ENCODE assay signal across 10 cellular contexts in the genomic region with DNA sequence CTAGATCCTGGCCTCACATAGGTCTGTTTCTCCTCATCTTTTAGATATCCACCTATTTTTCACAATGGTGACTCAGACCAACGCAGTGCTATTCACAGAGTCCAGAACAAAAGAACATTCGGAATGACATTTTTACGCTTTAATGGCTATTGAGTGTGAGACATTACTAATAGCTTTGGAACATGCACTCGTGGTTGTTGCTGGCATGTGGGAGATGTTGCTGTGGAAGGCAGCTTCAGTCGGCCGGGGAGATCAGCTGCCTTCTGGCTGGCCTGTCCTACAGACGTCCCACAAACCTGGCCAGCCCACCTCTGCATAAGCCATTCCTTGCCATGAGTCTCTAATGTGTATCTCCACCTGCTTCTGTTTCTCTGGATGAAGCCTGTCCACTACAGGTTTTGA. TPM values are rescaled to one million over a fixed set of nuclear protein-coding genes. Genes with fewer than 3 reads are reported as not detected.
DNase-seq lines count a peak whose midpoint lies in the region; ATAC-seq and TF ChIP-seq lines count a peak whose summit lies in the region.
"Had no signal": no experiment of that assay in that cellular context is flagged by ENCODE, and none has a peak within 500 bp of the region (broad histone marks: within the 10 kb centered on the region; RNA-seq: fewer than 3 reads in every experiment).

No MANE protein-coding gene starts in this region.

- DNase-seq in activated CD4-positive, alpha-beta T cell treated with anti-CD3 and anti-CD28 coated beads for 36 hours: no peak
- no peak for DNase-seq in activated CD4-positive, alpha-beta T cell treated with anti-CD3 and anti-CD28 coated beads for 1 hour
- DNase-seq in SK-N-SH (no peak), fibroblast of the aortic adventitia (ENCODE audit: low read depth) (peak; percentile 97), NCI-H524 (lab: John Stamatoyannopoulos, UW) (no peak)
- no peak for DNase-seq in stimulated activated naive B cell treated with anti-CD40 and anti-IgM and Interleukin-4, amounts not matched to agents 10 μg/mL and 1 μg/mL and 100 μg/mL, for 72 hours
- DNase-seq: erythroblast, SIG-M5 had no signal

- POLR2A ChIA-PET in activated CD4-positive, alpha-beta T cell treated with anti-CD3 and anti-CD28 coated beads for 36 hours (lab: Charles Lee): interaction anchor here (0.9 to 1.3 kb wide), 2 partner anchors 27 to 62 kb away, joined by 4 to 5 read pairs; no protein-coding TSS in a partner anchor
- POLR2A ChIA-PET in SK-N-SH (lab: Yijun Ruan, JAX): no interaction called here

- peak overlapping the region; percentile 19; the same call in 1 of the 2 replicates for H3K9ac ChIP-seq in SK-N-SH

- no peak for ATAC-seq in activated CD4-positive, alpha-beta T cell treated with anti-CD3 and anti-CD28 coated beads for 36 hours
- ATAC-seq in stimulated activated naive B cell treated with anti-CD40 and anti-IgM and Interleukin-4, amounts not matched to agents 10 μg/mL and 1 μg/mL and 100 μg/mL, for 72 hours (replicated peaks): no peak
- no peak for ATAC-seq in GM18520 (IDR thresholded peaks at IDR 0.05; ENCODE audit: unreplicated experiment)
- ATAC-seq in GM19395 (IDR thresholded peaks at IDR 0.05; ENCODE audit: unreplicated experiment): no peak

- H3K4me1 ChIP-seq in SK-N-SH (ENCODE audit: control insufficient read depth in 1 of 2, insufficient read depth in 2 of 2, low read depth in 1 of 2, low read length in 1 of 2): peaks cover 0 to 5% of the 10 kb centered on the region in 2 experiments; a peak in 3 of 4 replicates

- CTCF ChIA-PET in activated CD4-positive, alpha-beta T cell treated with anti-CD3 and anti-CD28 coated beads for 36 hours (lab: Charles Lee): interaction anchor here (1.0 kb wide), 1 partner anchor 12 kb away, joined by 3 read pairs; no protein-coding TSS in a partner anchor
- CTCF ChIA-PET in SK-N-SH (lab: Yijun Ruan, JAX): no interaction called here

- no peaks in the 10 kb centered on the region for H3K9me3 Mint-ChIP-seq in activated CD4-positive, alpha-beta T cell treated with anti-CD3 and anti-CD28 coated beads for 36 hours (ENCODE audit: low read depth)
- no peaks in the 10 kb centered on the region for H3K9me3 Mint-ChIP-seq in stimulated activated naive B cell treated with anti-CD40 and anti-IgM and Interleukin-4, amounts not matched to agents 10 μg/mL and 1 μg/mL and 100 μg/mL, for 72 hours

- H3K27ac ChIP-seq in SK-N-SH (ENCODE audit: low read depth in 2 of 2, low read length in 1 of 2): peak overlapping the region in 1 of 2 experiments; percentile 72; a peak in 3 of 4 replicates

- peak overlapping the region; percentile 56 for H3K27ac Mint-ChIP-seq in activated CD4-positive, alpha-beta T cell treated with anti-CD3 and anti-CD28 coated beads for 36 hours
- peak overlapping the region; percentile 27 for H3K27ac Mint-ChIP-seq in stimulated activated naive B cell treated with anti-CD40 and anti-IgM and Interleukin-4, amounts not matched to agents 10 μg/mL and 1 μg/mL and 100 μg/mL, for 72 hours

- H3K79me2 ChIP-seq in SK-N-SH (ENCODE audit: insufficient read depth): no peaks in the 10 kb centered on the region

- H3K4me2 ChIP-seq in SK-N-SH: 0 out of 2 replicates have a peak overlapping the region, but pooled peaks have one; percentile 15

- H3K4me3 Mint-ChIP-seq in activated CD4-positive, alpha-beta T cell treated with anti-CD3 and anti-CD28 coated beads for 36 hours: peak overlapping the region; percentile 99
- H3K4me3 Mint-ChIP-seq in stimulated activated naive B cell treated with anti-CD40 and anti-IgM and Interleukin-4, amounts not matched to agents 10 μg/mL and 1 μg/mL and 100 μg/mL, for 72 hours: peak overlapping the region; percentile 37 to 47

- no peak overlapping the region for H3K4me3 ChIP-seq in SK-N-SH (ENCODE audit: low read depth in 2 of 2, low read length in 1 of 2)
- H3K4me3 ChIP-seq in fibroblast of the aortic adventitia (ENCODE audit: low read depth, low read length): no peak overlapping the region

- 0 out of 2 replicates have a peak, but pooled peaks cover 5% of the 10 kb centered on the region for H3K27me3 ChIP-seq in SK-N-SH (ENCODE audit: insufficient read depth)

- H3K4me1 Mint-ChIP-seq in activated CD4-positive, alpha-beta T cell treated with anti-CD3 and anti-CD28 coated beads for 36 hours: peaks cover 77% of the 10 kb centered on the region
- peaks cover 55 to 85% of the 10 kb centered on the region in 2 donors for H3K4me1 Mint-ChIP-seq in stimulated activated naive B cell treated with anti-CD40 and anti-IgM and Interleukin-4, amounts not matched to agents 10 μg/mL and 1 μg/mL and 100 μg/mL, for 72 hours

- H3F3A ChIP-seq in SK-N-SH (replicated peaks; ENCODE audit: insufficient read depth): peaks cover 12% of the 10 kb centered on the region

- no peak for TF ChIP-seq CTCF in SK-N-SH (IDR thresholded peaks at IDR 0.05)
- no peak for TF ChIP-seq CTCF in fibroblast of the aortic adventitia (IDR thresholded peaks at IDR 0.05; ENCODE audit: insufficient read depth, low read length)

- H3K36me3 ChIP-seq in SK-N-SH (replicated peaks in 1 of 2; ENCODE audit: control insufficient read depth in 1 of 2, insufficient read depth in 2 of 2, low read length in 1 of 2): no peaks in the 10 kb centered on the region

- WGBS in SK-N-SH (ENCODE audit: low lambda C conversion rate): 18% methylated on average over 7 of the region's 7 CpGs

- no peak overlapping the region for H2AFZ ChIP-seq in SK-N-SH (ENCODE audit: low read depth)

- H3K27me3 Mint-ChIP-seq in activated CD4-positive, alpha-beta T cell treated with anti-CD3 and anti-CD28 coated beads for 36 hours: no peaks in the 10 kb centered on the region
- H3K27me3 Mint-ChIP-seq in stimulated activated naive B cell treated with anti-CD40 and anti-IgM and Interleukin-4, amounts not matched to agents 10 μg/mL and 1 μg/mL and 100 μg/mL, for 72 hours: no peaks in the 10 kb centered on the region

- no peaks in the 10 kb centered on the region for H3K9me2 ChIP-seq in SK-N-SH

- no peak for TF ChIP-seq RAD21 in SK-N-SH (IDR thresholded peaks at IDR 0.05; ENCODE audit: low read length)

- intact Hi-C loops in activated CD4-positive, alpha-beta T cell treated with anti-CD3 and anti-CD28 coated beads for 36 hours (cut with DNase I, micrococcal nuclease): no loop called here

- peaks cover 41% of the 10 kb centered on the region for H3K36me3 Mint-ChIP-seq in activated CD4-positive, alpha-beta T cell treated with anti-CD3 and anti-CD28 coated beads for 36 hours (ENCODE audit: low read depth)
- peaks cover 22 to 35% of the 10 kb centered on the region in 2 donors for H3K36me3 Mint-ChIP-seq in stimulated activated naive B cell treated with anti-CD40 and anti-IgM and Interleukin-4, amounts not matched to agents 10 μg/mL and 1 μg/mL and 100 μg/mL, for 72 hours

- H3K9me3 ChIP-seq in SK-N-SH: no peaks in the 10 kb centered on the region

- no peaks in the 10 kb centered on the region for H4K20me1 ChIP-seq in SK-N-SH (ENCODE audit: insufficient read depth)

- peak in 1 of 2 experiments; percentile 85; a peak in 2 of 4 replicates for TF ChIP-seq EP300 in SK-N-SH (IDR thresholded peaks at IDR 0.05; ENCODE audit: borderline replicate concordance in 1 of 2, low read depth in 1 of 2, low read length in 1 of 2)

TF ChIP-seq in SK-N-SH, 30 proteins besides CTCF, POLR2A, EP300 and RAD21 (continues in another document):
- peak; percentile 82; the same call in 1 of the 2 replicates for TF ChIP-seq JUND (IDR thresholded peaks at IDR 0.05)
- TF ChIP-seq GABPA (IDR thresholded peaks at IDR 0.05; ENCODE audit: low read depth): no peak
- TF ChIP-seq, protein P1, sequence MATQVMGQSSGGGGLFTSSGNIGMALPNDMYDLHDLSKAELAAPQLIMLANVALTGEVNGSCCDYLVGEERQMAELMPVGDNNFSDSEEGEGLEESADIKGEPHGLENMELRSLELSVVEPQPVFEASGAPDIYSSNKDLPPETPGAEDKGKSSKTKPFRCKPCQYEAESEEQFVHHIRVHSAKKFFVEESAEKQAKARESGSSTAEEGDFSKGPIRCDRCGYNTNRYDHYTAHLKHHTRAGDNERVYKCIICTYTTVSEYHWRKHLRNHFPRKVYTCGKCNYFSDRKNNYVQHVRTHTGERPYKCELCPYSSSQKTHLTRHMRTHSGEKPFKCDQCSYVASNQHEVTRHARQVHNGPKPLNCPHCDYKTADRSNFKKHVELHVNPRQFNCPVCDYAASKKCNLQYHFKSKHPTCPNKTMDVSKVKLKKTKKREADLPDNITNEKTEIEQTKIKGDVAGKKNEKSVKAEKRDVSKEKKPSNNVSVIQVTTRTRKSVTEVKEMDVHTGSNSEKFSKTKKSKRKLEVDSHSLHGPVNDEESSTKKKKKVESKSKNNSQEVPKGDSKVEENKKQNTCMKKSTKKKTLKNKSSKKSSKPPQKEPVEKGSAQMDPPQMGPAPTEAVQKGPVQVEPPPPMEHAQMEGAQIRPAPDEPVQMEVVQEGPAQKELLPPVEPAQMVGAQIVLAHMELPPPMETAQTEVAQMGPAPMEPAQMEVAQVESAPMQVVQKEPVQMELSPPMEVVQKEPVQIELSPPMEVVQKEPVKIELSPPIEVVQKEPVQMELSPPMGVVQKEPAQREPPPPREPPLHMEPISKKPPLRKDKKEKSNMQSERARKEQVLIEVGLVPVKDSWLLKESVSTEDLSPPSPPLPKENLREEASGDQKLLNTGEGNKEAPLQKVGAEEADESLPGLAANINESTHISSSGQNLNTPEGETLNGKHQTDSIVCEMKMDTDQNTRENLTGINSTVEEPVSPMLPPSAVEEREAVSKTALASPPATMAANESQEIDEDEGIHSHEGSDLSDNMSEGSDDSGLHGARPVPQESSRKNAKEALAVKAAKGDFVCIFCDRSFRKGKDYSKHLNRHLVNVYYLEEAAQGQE (IDR thresholded peaks at IDR 0.05; ENCODE audit: low read depth, low read length): no peak
- TF ChIP-seq FOSL2 (IDR thresholded peaks at IDR 0.05; ENCODE audit: borderline replicate concordance, low read depth): peak; percentile 84
- TF ChIP-seq, protein P2, sequence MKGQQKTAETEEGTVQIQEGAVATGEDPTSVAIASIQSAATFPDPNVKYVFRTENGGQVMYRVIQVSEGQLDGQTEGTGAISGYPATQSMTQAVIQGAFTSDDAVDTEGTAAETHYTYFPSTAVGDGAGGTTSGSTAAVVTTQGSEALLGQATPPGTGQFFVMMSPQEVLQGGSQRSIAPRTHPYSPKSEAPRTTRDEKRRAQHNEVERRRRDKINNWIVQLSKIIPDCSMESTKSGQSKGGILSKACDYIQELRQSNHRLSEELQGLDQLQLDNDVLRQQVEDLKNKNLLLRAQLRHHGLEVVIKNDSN (IDR thresholded peaks at IDR 0.05; ENCODE audit: borderline replicate concordance, low read depth): no peak
- TF ChIP-seq, protein P3, sequence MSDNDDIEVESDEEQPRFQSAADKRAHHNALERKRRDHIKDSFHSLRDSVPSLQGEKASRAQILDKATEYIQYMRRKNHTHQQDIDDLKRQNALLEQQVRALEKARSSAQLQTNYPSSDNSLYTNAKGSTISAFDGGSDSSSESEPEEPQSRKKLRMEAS (IDR thresholded peaks at IDR 0.05; ENCODE audit: low read depth): peak; percentile 80
- no peak for TF ChIP-seq FOXJ3 (CRISPR knock-in tag; IDR thresholded peaks at IDR 0.05)

RNA-seq across cellular contexts. Expression of a gene that starts 3.4 kb away (rescaled TPM):
- total RNA-seq in activated CD4-positive, alpha-beta T cell treated with anti-CD3 and anti-CD28 coated beads for 36 hours: 10 to 100 TPM; 47.0 to 65.7 TPM
- 1.4 and 1.6 TPM in 2 replicates for polyA plus RNA-seq in SK-N-SH (2012; rRNA removed)
- polyA plus RNA-seq in SK-N-SH (2012; cell fraction: cytosol; rRNA removed): 1.3 TPM in 2 replicates
- 2.6 TPM in 2 replicates for polyA plus RNA-seq in SK-N-SH (2012; cell fraction: nucleus; rRNA removed)
- total RNA-seq in fibroblast of the aortic adventitia (ENCODE audit: low replicate concordance): 25.8 and 54.1 TPM in 2 replicates
